8 cellular contexts compared by ENCODE assay signal in the genomic region with DNA sequence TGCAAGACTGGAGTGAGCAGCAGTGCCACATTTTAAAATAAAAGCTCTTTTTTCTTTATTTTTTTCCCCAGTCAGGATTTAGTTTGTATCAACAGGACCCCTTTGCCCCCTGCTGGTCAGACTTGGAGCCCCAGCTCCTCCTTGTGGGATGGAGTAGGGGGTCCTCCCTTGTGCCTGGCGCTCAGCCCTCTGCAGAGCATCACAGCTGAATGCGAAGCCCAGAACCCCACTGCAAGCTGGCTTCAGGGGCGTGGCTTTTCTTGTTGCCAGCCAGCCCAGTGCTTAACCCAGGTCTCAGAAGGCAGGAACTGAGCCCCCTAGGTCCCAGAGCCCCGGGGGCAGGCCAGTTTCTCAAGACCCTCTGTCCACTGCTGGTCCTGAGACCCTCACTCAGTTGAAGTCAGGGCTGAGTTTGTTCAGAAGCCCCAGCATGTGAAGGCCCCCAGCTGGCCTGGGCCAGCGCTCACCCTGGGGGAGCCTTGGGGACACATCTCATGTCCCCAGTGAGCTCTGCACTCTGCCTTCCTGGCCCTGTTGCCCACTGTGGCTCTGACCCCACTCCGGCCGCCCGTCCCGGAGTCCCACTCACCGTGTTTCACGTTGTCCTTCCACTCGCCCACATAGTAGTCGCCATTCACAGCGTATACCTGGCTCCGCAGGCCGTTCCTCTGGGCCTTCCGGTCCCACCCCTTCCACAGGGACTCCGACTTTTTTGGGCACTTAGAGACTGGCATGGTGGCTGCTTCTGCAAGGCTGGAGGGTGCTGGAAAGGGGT. TPM values are rescaled to one million over a fixed set of nuclear protein-coding genes. Genes with fewer than 3 reads are reported as not detected.
DNase-seq lines count a peak whose midpoint lies in the region; FAIRE-seq and TF ChIP-seq lines count a peak whose summit lies in the region.

No MANE protein-coding gene starts in this region.

- 0 out of 2 replicates have a peak, but pooled peaks cover 4% of the 10 kb centered on the region for H3F3A ChIP-seq in OCI-LY1 (ENCODE audit: insufficient read depth, low read length)

- H3K4me1 ChIP-seq in OCI-LY1 (ENCODE audit: insufficient read depth, low read length, severe bottlenecking) (peaks cover 39% of the 10 kb centered on the region), right atrium auricular region (peaks cover 0 to 18% of the 10 kb centered on the region in 2 donors)

- TF ChIP-seq POLR2A in GM12892 (IDR thresholded peaks at IDR 0.05; ENCODE audit: low read depth, low read length) = no peak

- no peaks in the 10 kb centered on the region for H4K20me1 ChIP-seq in OCI-LY1 (ENCODE audit: insufficient read depth, low read length)

- DNase-seq in NCI-H1105 (lab: John Stamatoyannopoulos, UW) (peak; percentile 46), NCI-H1105 treated with DMSO at 0.1 percent for 48 hours (lab: John Stamatoyannopoulos, UW) (no peak), right atrium auricular region (ENCODE audit: low spot score) (no peak), GM19238 (ENCODE audit: insufficient read length, low spot score) (no peak), GM12892 (ENCODE audit: insufficient read length) (no peak)
- DNase-seq in activated effector memory CD4-positive, alpha-beta T cell treated with Interleukin-2 at 50 U/mL for 16 hours = peak; percentile 29
- peak; percentile 45 to 50 for DNase-seq in stimulated activated CD4-positive, alpha-beta T cell treated with anti-CD3 and anti-CD28 coated beads, Interleukin-4, amount 100 ng/mL, for 48 hours (ENCODE audit: low read depth in 2 of 2)

- no peak overlapping the region for H2AFZ ChIP-seq in OCI-LY1 (ENCODE audit: low read length)

- H3K4me3 ChIP-seq in OCI-LY1 (ENCODE audit: low read depth, low read length, poor library complexity, severe bottlenecking) (no peak overlapping the region), right atrium auricular region (no peak overlapping the region)

- H3K27me3 ChIP-seq in OCI-LY1 (ENCODE audit: insufficient read depth, low read length) = no peaks in the 10 kb centered on the region
- no peaks in the 10 kb centered on the region for H3K27me3 ChIP-seq in right atrium auricular region

- no peaks in the 10 kb centered on the region for H3K9me2 ChIP-seq in OCI-LY1 (ENCODE audit: low read depth, low read length)

- H3K36me3 ChIP-seq in OCI-LY1 (ENCODE audit: insufficient read depth, low read length) (peaks cover 22% of the 10 kb centered on the region), right atrium auricular region (no peaks in the 10 kb centered on the region)

- no peak overlapping the region for H3K4me2 ChIP-seq in OCI-LY1 (ENCODE audit: low read length)

- TF ChIP-seq CTCF in OCI-LY1 (IDR thresholded peaks at IDR 0.05; ENCODE audit: low read length) (peak; percentile 71), right atrium auricular region (IDR thresholded peaks at IDR 0.05) (peak; percentile 25 to 70)

- no peaks in the 10 kb centered on the region for H3K9me3 ChIP-seq in OCI-LY1 (ENCODE audit: low read length)
- H3K9me3 ChIP-seq in right atrium auricular region = no peaks in the 10 kb centered on the region

- no peak overlapping the region for H3K9ac ChIP-seq in OCI-LY1 (ENCODE audit: low read length)

- H3K27ac ChIP-seq in OCI-LY1 (ENCODE audit: low read depth, low read length, poor library complexity, severe bottlenecking) = no peak overlapping the region
- no peak overlapping the region for H3K27ac ChIP-seq in right atrium auricular region

- no peak for FAIRE-seq in GM12892 (lab: Jason Lieb, UNC)

- peaks cover 4% of the 10 kb centered on the region; the same call in 1 of the 2 replicates for H3K79me2 ChIP-seq in OCI-LY1 (ENCODE audit: insufficient read depth, low read length)

RNA-seq across cellular contexts. Expression of gene MORN3, which starts 0.5 kb away (rescaled TPM):
- under 1 TPM in 1 of 2 donors, not detected in 1; 0.35 TPM for total RNA-seq in right atrium auricular region
- 0.36 TPM for polyA plus RNA-seq in GM12892 (2012; ENCODE audit: missing spikeins)

RNA-seq across cellular contexts. Expression of gene ORAI1, which starts 42.6 kb away (rescaled TPM):
- 1 to 10 TPM; 6.8 to 8.3 TPM for total RNA-seq in right atrium auricular region
- polyA plus RNA-seq in GM12892 (2012; ENCODE audit: missing spikeins) = 9.5 TPM

RNA-seq across cellular contexts. Expression of gene TMEM120B, which starts 43.6 kb away (rescaled TPM):
- 1 to 10 TPM; 3.3 to 4.7 TPM for total RNA-seq in right atrium auricular region
- 7.7 TPM for polyA plus RNA-seq in GM12892 (2012; ENCODE audit: missing spikeins)

Comparison
In these comparisons a context has a peak if more than half of its experiments do, and no peak if none do; other contexts are left out.
1. DNase-seq: peak in NCI-H1105 (single experiment), activated effector memory CD4-positive, alpha-beta T cell treated with Interleukin-2 at 50 U/mL for 16 hours (single experiment) and stimulated activated CD4-positive, alpha-beta T cell treated with anti-CD3 and anti-CD28 coated beads, Interleukin-4, amount 100 ng/mL, for 48 hours (2 of 2); none in NCI-H1105 treated with DMSO at 0.1 percent for 48 hours (single experiment), right atrium auricular region (single experiment), GM19238 (single experiment) and GM12892 (single experiment).